Comparison of ENCODE assay signal across 18 cellular contexts in genomic region chr12:106863185-106863584, GRCh38.
A peak's percentile ranks its signal among the peaks of the same experiment; 100 is the strongest.
DNase-seq lines count a peak whose midpoint lies in the region; TF ChIP-seq lines count a peak whose summit lies in the region.
"Had no signal": no experiment of that assay in that cellular context is flagged by ENCODE, and none has a peak within 500 bp of the region (broad histone marks: within the 10 kb centered on the region; RNA-seq: fewer than 3 reads in every experiment).

No MANE protein-coding gene starts in this region.

- H3K4me3 ChIP-seq in AG10803 (ENCODE audit: low read length): no peak overlapping the region
- H3K4me3 ChIP-seq in choroid plexus epithelial cell (ENCODE audit: low read depth, low read length): no peak overlapping the region
- H3K4me3 ChIP-seq: BLaER1 treated with 17β-estradiol and CSF1 and Interleukin-3, amounts not matched to agents 10 nM and 100 nM; SK-N-MC had no signal

- no peak for TF ChIP-seq CTCF in AG10803 (conservative IDR thresholded peaks at IDR 0.05; ENCODE audit: low read length)
- TF ChIP-seq CTCF in choroid plexus epithelial cell (conservative IDR thresholded peaks at IDR 0.05; ENCODE audit: low read depth, low read length): no peak

- DNase-seq in AG10803 (ENCODE audit: low read depth): peak; percentile 4
- peak; percentile 44 for DNase-seq in NCI-H524 treated with DMSO at 0.1 percent for 48 hours (lab: John Stamatoyannopoulos, UW)
- peak; percentile 30 for DNase-seq in choroid plexus epithelial cell (ENCODE audit: low read depth)
- DNase-seq in myocyte (ENCODE audit: low read depth): peak; percentile 13
- DNase-seq in NCI-H748 treated with DMSO at 0.1 percent for 48 hours (lab: John Stamatoyannopoulos, UW): no peak
- no peak for DNase-seq in activated effector memory CD4-positive, alpha-beta T cell treated with Interleukin-2 at 50 U/mL for 16 hours
- no peak for DNase-seq in cortex of kidney (lab: John Stamatoyannopoulos, UW)
- DNase-seq: Calu3; CD8-positive, alpha-beta T cell; KBM-7; NCI-H1694 treated with DMSO at 0.1 percent for 48 hours; NCI-H2107; NCI-H226; NCI-H526; OCI-M1; SHP77 had no signal

Comparison
In these comparisons a context has a peak if more than half of its experiments do, and no peak if none do; other contexts are left out.
1. DNase-seq: peak in AG10803 (single experiment), NCI-H524 treated with DMSO at 0.1 percent for 48 hours (single experiment), choroid plexus epithelial cell (single experiment) and myocyte (single experiment); none in NCI-H748 treated with DMSO at 0.1 percent for 48 hours (single experiment), activated effector memory CD4-positive, alpha-beta T cell treated with Interleukin-2 at 50 U/mL for 16 hours (single experiment) and cortex of kidney (single experiment).